In genomic region chr2:152505495-152505906, GRCh38 we compare ENCODE assay signal across 10 cellular contexts.
A peak's percentile ranks its signal among the peaks of the same experiment; 100 is the strongest.
DNase-seq lines count a peak whose midpoint lies in the region; ATAC-seq, FAIRE-seq and TF ChIP-seq lines count a peak whose summit lies in the region.
"Had no signal": no experiment of that assay in that cellular context is flagged by ENCODE, and none has a peak within 500 bp of the region (broad histone marks: within the 10 kb centered on the region; RNA-seq: fewer than 3 reads in every experiment).

No MANE protein-coding gene starts in this region.

- no peaks in the 10 kb centered on the region for H3K9me3 Mint-ChIP-seq in activated naive CD8-positive, alpha-beta T cell treated with anti-CD3 and anti-CD28 coated beads for 36 hours
- H3K9me3 Mint-ChIP-seq: activated naive CD4-positive, alpha-beta T cell treated with anti-CD3 and anti-CD28 coated beads, Interleukin-2, amount 50 U/mL, for 24 hours had no signal

- no peaks in the 10 kb centered on the region for H3K36me3 Mint-ChIP-seq in activated naive CD8-positive, alpha-beta T cell treated with anti-CD3 and anti-CD28 coated beads for 36 hours
- H3K36me3 Mint-ChIP-seq: activated naive CD4-positive, alpha-beta T cell treated with anti-CD3 and anti-CD28 coated beads, Interleukin-2, amount 50 U/mL, for 24 hours had no signal

- ATAC-seq in HG02571 (IDR thresholded peaks at IDR 0.05; ENCODE audit: unreplicated experiment), result no peak

- FAIRE-seq in GM12892 (lab: Jason Lieb, UNC), result peak; percentile 44
- no peak for FAIRE-seq in GM12891 (lab: Jason Lieb, UNC)

- H3K27ac Mint-ChIP-seq in activated naive CD8-positive, alpha-beta T cell treated with anti-CD3 and anti-CD28 coated beads for 36 hours, result no peak overlapping the region
- H3K27ac Mint-ChIP-seq: activated naive CD4-positive, alpha-beta T cell treated with anti-CD3 and anti-CD28 coated beads, Interleukin-2, amount 50 U/mL, for 24 hours had no signal

- H3K4me3 Mint-ChIP-seq in activated naive CD8-positive, alpha-beta T cell treated with anti-CD3 and anti-CD28 coated beads for 36 hours, result no peak overlapping the region
- H3K4me3 Mint-ChIP-seq: activated naive CD4-positive, alpha-beta T cell treated with anti-CD3 and anti-CD28 coated beads, Interleukin-2, amount 50 U/mL, for 24 hours had no signal

- H3K27me3 Mint-ChIP-seq in activated naive CD8-positive, alpha-beta T cell treated with anti-CD3 and anti-CD28 coated beads for 36 hours, result peaks cover 3% of the 10 kb centered on the region

- DNase-seq in GM12892 (ENCODE audit: insufficient read length), result no peak
- DNase-seq in SW 1271 (lab: John Stamatoyannopoulos, UW), result peak; percentile 48 to 64
- DNase-seq in globus pallidus (ENCODE audit: low spot score), result peak; percentile 90
- peak; percentile 96 for DNase-seq in pons (ENCODE audit: low spot score)
- no peak for DNase-seq in activated naive CD8-positive, alpha-beta T cell treated with anti-CD3 and anti-CD28 coated beads for 36 hours
- DNase-seq in GM12891 (ENCODE audit: insufficient read length, low spot score), result no peak
- no peak for DNase-seq in activated CD4-positive, alpha-beta T cell treated with anti-CD3 and anti-CD28 coated beads for 48 hours
- DNase-seq: DND-41 had no signal

- TF ChIP-seq POLR2A in GM12892 (IDR thresholded peaks at IDR 0.05; ENCODE audit: low read depth, low read length) (no peak), GM12891 (IDR thresholded peaks at IDR 0.05; ENCODE audit: low read depth, low read length) (no peak)

- H3K4me1 Mint-ChIP-seq in activated naive CD8-positive, alpha-beta T cell treated with anti-CD3 and anti-CD28 coated beads for 36 hours, result peaks cover 1% of the 10 kb centered on the region
- H3K4me1 Mint-ChIP-seq: activated naive CD4-positive, alpha-beta T cell treated with anti-CD3 and anti-CD28 coated beads, Interleukin-2, amount 50 U/mL, for 24 hours had no signal

TF ChIP-seq in GM12891, 5 proteins besides CTCF, POLR2A, EP300 and RAD21:
- TF ChIP-seq POU2F2 (IDR thresholded peaks at IDR 0.05; ENCODE audit: low read depth, low read length), result no peak

Comparison
In these comparisons a context has a peak if more than half of its experiments do, and no peak if none do; other contexts are left out.
1. DNase-seq: peak in SW 1271 (2 of 2), globus pallidus (single experiment) and pons (single experiment); none in GM12892 (single experiment), activated naive CD8-positive, alpha-beta T cell treated with anti-CD3 and anti-CD28 coated beads for 36 hours (single experiment), GM12891 (single experiment) and activated CD4-positive, alpha-beta T cell treated with anti-CD3 and anti-CD28 coated beads for 48 hours (single experiment).